ENCODE assay signal across 22 cellular contexts in the genomic region with DNA sequence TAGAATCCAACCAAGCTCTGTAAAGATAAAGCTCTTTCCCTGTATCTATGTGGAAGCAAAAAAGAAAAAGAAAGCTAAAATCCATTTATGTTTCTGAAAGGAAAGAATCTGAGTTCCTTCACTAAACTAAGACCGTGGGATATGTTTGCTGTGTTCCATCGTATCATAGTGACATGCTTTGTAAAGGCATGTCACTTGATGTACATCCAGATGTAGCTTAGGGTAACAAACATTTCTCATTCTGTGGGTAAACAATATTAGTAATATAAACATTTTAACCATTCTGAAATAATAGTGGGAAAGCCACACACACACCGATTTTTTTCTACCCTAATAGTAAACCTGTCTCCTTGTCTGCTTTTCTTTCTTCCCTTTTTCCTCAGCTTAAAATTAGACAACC.
DNase-seq lines count a peak whose midpoint lies in the region; TF ChIP-seq lines count a peak whose summit lies in the region.
"Had no signal": no experiment of that assay in that cellular context is flagged by ENCODE, and none has a peak within 500 bp of the region (broad histone marks: within the 10 kb centered on the region; RNA-seq: fewer than 3 reads in every experiment).

No MANE protein-coding gene starts in this region.

- no peak overlapping the region for H3K4me3 Mint-ChIP-seq in activated CD4-positive, alpha-beta T cell treated with anti-CD3 and anti-CD28 coated beads, Interleukin-2, amount 10 ng/mL, durations not matched to agents 24 days and 14 days
- H3K4me3 Mint-ChIP-seq: activated CD4-positive, alpha-beta T cell treated with anti-CD3 and anti-CD28 coated beads for 36 hours; activated naive CD4-positive, alpha-beta T cell treated with anti-CD3 and anti-CD28 coated beads for 36 hours; memory B cell; nephron; stimulated activated naive CD8-positive, alpha-beta T cell treated with anti-CD3 and anti-CD28 coated beads, Interleukin-15, amount 100 ng/mL, for 72 hours had no signal

- H3K4me2 ChIP-seq in hepatocyte (no peak overlapping the region), osteoblast (ENCODE audit: insufficient read depth, low read length) (no peak overlapping the region)

- 67% methylated on average over 3 of the region's 3 CpGs for WGBS in hepatocyte (ENCODE audit: low lambda C conversion rate, missing lambda C conversion rate)
- whole genome bisulfite sequencing in stomach, 5 donors: 70 to 79% (median 74%) methylated on average over 3 of the region's 3 CpGs

- no peaks in the 10 kb centered on the region for H3K27me3 Mint-ChIP-seq in activated CD4-positive, alpha-beta T cell treated with anti-CD3 and anti-CD28 coated beads, Interleukin-2, amount 10 ng/mL, durations not matched to agents 24 days and 14 days
- H3K27me3 Mint-ChIP-seq: activated CD4-positive, alpha-beta T cell treated with anti-CD3 and anti-CD28 coated beads for 36 hours; memory B cell; stimulated activated naive CD8-positive, alpha-beta T cell treated with anti-CD3 and anti-CD28 coated beads, Interleukin-15, amount 100 ng/mL, for 72 hours had no signal

- H3K4me1 ChIP-seq in Peyer's patch (no peaks in the 10 kb centered on the region), hepatocyte (ENCODE audit: insufficient read depth) (no peaks in the 10 kb centered on the region), stomach (peaks cover 0 to 4% (median 0%) of the 10 kb centered on the region in 4 donors), osteoblast (ENCODE audit: insufficient read depth, low read length) (peaks cover 14% of the 10 kb centered on the region)

- H3K27me3 ChIP-seq in Peyer's patch (no peaks in the 10 kb centered on the region), hepatocyte (no peaks in the 10 kb centered on the region), stomach (no peaks in the 10 kb centered on the region), osteoblast (ENCODE audit: insufficient read depth, low read length) (no peaks in the 10 kb centered on the region)
- H3K27me3 ChIP-seq: esophagus muscularis mucosa, upper lobe of right lung had no signal

- no peaks in the 10 kb centered on the region for H3K9me3 ChIP-seq in Peyer's patch
- no peaks in the 10 kb centered on the region for H3K9me3 ChIP-seq in hepatocyte (ENCODE audit: low read depth)
- H3K9me3 ChIP-seq in stomach: no peaks in the 10 kb centered on the region
- H3K9me3 ChIP-seq in osteoblast (ENCODE audit: low read depth, low read length): no peaks in the 10 kb centered on the region
- H3K9me3 ChIP-seq: esophagus muscularis mucosa, upper lobe of right lung had no signal

- peak; percentile 21 for DNase-seq in activated CD4-positive, alpha-beta T cell treated with anti-CD3 and anti-CD28 coated beads, Interleukin-2, amount 10 ng/mL, durations not matched to agents 24 days and 14 days
- DNase-seq in activated CD4-positive, alpha-beta T cell treated with anti-CD3 and anti-CD28 coated beads for 48 hours: no peak
- DNase-seq in Peyer's patch (no peak), hepatocyte (ENCODE audit: low spot score) (no peak), stomach (no peak), osteoblast (ENCODE audit: insufficient read length, low spot score, missing footprints) (no peak), AG08396 (ENCODE audit: low spot score) (no peak)
- no peak for DNase-seq in activated CD8-positive, alpha-beta memory T cell treated with anti-CD3 and anti-CD28 coated beads, Interleukin-2, amount 50 U/mL, for 48 hours
- DNase-seq: activated CD4-positive, alpha-beta T cell treated with anti-CD3 and anti-CD28 coated beads for 36 hours; activated naive CD4-positive, alpha-beta T cell treated with anti-CD3 and anti-CD28 coated beads for 36 hours; cerebellar nuclear complex; effector CD4-positive, alpha-beta T cell; NCI-H1694; NCI-H69; Right ventricle myocardium superior; stimulated activated CD4-positive, alpha-beta T cell treated with anti-CD3 and anti-CD28 coated beads, Interleukin-4, amount 100 ng/mL, for 4 hours; stimulated activated naive CD8-positive, alpha-beta T cell treated with anti-CD3 and anti-CD28 coated beads, Interleukin-15, amount 100 ng/mL, for 72 hours; upper lobe of right lung had no signal

- peaks cover 42% of the 10 kb centered on the region for H3K36me3 Mint-ChIP-seq in activated CD4-positive, alpha-beta T cell treated with anti-CD3 and anti-CD28 coated beads, Interleukin-2, amount 10 ng/mL, durations not matched to agents 24 days and 14 days (ENCODE audit: low read depth)

- H4K20me1 ChIP-seq in hepatocyte (ENCODE audit: insufficient read depth, poor library complexity, severe bottlenecking): no peaks in the 10 kb centered on the region
- no peaks in the 10 kb centered on the region for H4K20me1 ChIP-seq in osteoblast (ENCODE audit: insufficient read depth, low read length)

- peaks cover 23% of the 10 kb centered on the region for H3K4me1 Mint-ChIP-seq in activated CD4-positive, alpha-beta T cell treated with anti-CD3 and anti-CD28 coated beads, Interleukin-2, amount 10 ng/mL, durations not matched to agents 24 days and 14 days
- H3K4me1 Mint-ChIP-seq: nephron had no signal

- H3K36me3 ChIP-seq in Peyer's patch (peaks cover 0 to 35% (median 0%) of the 10 kb centered on the region in 3 donors), hepatocyte (replicated peaks; ENCODE audit: insufficient read depth, low read depth) (no peaks in the 10 kb centered on the region), stomach (peaks cover 7 to 47% (median 43%) of the 10 kb centered on the region in 4 donors), osteoblast (ENCODE audit: insufficient read depth, low read length) (peaks cover 11% of the 10 kb centered on the region)

- H2AFZ ChIP-seq in hepatocyte (no peak overlapping the region), osteoblast (ENCODE audit: low read length) (no peak overlapping the region)

- no peak overlapping the region for H3K4me3 ChIP-seq in Peyer's patch
- H3K4me3 ChIP-seq in hepatocyte: no peak overlapping the region
- H3K4me3 ChIP-seq in stomach: no peak overlapping the region
- no peak overlapping the region for H3K4me3 ChIP-seq in osteoblast (ENCODE audit: insufficient read depth, low read length)
- H3K4me3 ChIP-seq: esophagus muscularis mucosa, upper lobe of right lung had no signal

- no peak for TF ChIP-seq EP300 in stomach (IDR thresholded peaks at IDR 0.05)

- intact Hi-C loops in activated CD4-positive, alpha-beta T cell treated with anti-CD3 and anti-CD28 coated beads, Interleukin-2, amount 10 ng/mL, durations not matched to agents 24 days and 14 days (cut with micrococcal nuclease): no loop called here
- intact Hi-C loops in stomach (cut with DNase I; ENCODE audit: low total_unique reads): no loop called here

- TF ChIP-seq CTCF in Peyer's patch (IDR thresholded peaks at IDR 0.05): no peak
- TF ChIP-seq CTCF in hepatocyte (IDR thresholded peaks at IDR 0.05; ENCODE audit: poor library complexity): no peak
- no peak for TF ChIP-seq CTCF in stomach (IDR thresholded peaks at IDR 0.05)
- TF ChIP-seq CTCF in osteoblast (IDR thresholded peaks at IDR 0.05; ENCODE audit: extremely low read depth, low read depth, low read length): no peak

- H3K79me2 ChIP-seq in hepatocyte (no peaks in the 10 kb centered on the region), osteoblast (ENCODE audit: insufficient read depth, low read length) (no peaks in the 10 kb centered on the region)

- H3K9me2 ChIP-seq in hepatocyte (replicated peaks; ENCODE audit: insufficient read depth): no peaks in the 10 kb centered on the region

- TF ChIP-seq POLR2A in Peyer's patch (IDR thresholded peaks at IDR 0.05): no peak
- TF ChIP-seq POLR2A in stomach (IDR thresholded peaks at IDR 0.05): no peak

- H3K27ac ChIP-seq in Peyer's patch (peak overlapping the region in 3 of 4 donors; percentile 15 to 76 (median 53)), hepatocyte (peak overlapping the region; percentile 4), stomach (peak overlapping the region in 4 of 5 donors; percentile 34 to 74 (median 50)), osteoblast (ENCODE audit: low read depth, low read length) (no peak overlapping the region)
- H3K27ac ChIP-seq: 22Rv1, upper lobe of right lung had no signal

- H3K9me3 Mint-ChIP-seq in activated CD4-positive, alpha-beta T cell treated with anti-CD3 and anti-CD28 coated beads, Interleukin-2, amount 10 ng/mL, durations not matched to agents 24 days and 14 days: no peaks in the 10 kb centered on the region
- H3K9me3 Mint-ChIP-seq: activated naive CD4-positive, alpha-beta T cell treated with anti-CD3 and anti-CD28 coated beads for 36 hours; memory B cell; nephron; stimulated activated naive CD8-positive, alpha-beta T cell treated with anti-CD3 and anti-CD28 coated beads, Interleukin-15, amount 100 ng/mL, for 72 hours had no signal

- no peak overlapping the region for H3K27ac Mint-ChIP-seq in activated CD4-positive, alpha-beta T cell treated with anti-CD3 and anti-CD28 coated beads, Interleukin-2, amount 10 ng/mL, durations not matched to agents 24 days and 14 days
- H3K27ac Mint-ChIP-seq: activated CD4-positive, alpha-beta T cell treated with anti-CD3 and anti-CD28 coated beads for 36 hours; activated naive CD4-positive, alpha-beta T cell treated with anti-CD3 and anti-CD28 coated beads for 36 hours; memory B cell; nephron had no signal
